8 cellular contexts compared by ENCODE assay signal in the genomic region with DNA sequence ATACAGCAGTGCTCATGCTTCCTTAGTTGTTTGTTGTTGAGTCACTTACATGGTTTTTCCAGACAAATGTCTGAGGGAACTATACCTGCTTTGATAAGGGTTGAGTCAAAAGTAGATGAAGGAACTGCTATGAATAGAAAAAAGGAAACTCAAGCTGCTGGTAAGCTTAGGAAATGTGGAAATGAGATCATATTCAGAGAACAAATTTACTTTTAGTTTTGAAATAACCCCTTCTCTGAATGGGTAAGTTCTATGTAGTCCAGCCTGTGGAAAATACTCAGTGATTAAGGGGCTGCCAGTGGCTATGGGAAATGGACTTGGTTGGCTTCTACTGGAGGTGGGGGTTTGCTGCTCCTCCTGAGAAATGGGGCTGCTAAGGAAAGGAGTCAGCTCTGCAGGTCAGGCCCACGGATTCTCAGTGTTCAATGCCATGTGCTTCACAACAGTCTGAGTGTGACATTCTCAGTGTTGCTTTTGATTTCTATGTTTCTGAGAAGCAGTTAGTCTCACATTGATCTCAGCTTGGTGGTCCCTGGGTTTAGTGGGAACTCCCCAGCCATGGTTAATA. TPM values are rescaled to one million over a fixed set of nuclear protein-coding genes. Genes with fewer than 3 reads are reported as not detected.
DNase-seq lines count a peak whose midpoint lies in the region; ATAC-seq and TF ChIP-seq lines count a peak whose summit lies in the region.

No MANE protein-coding gene starts in this region.

- no peaks in the 10 kb centered on the region for H3K27me3 Mint-ChIP-seq in activated naive CD8-positive, alpha-beta T cell
- H3K27me3 Mint-ChIP-seq in neural crest cell (ENCODE audit: low read depth), result no peaks in the 10 kb centered on the region

- no peaks in the 10 kb centered on the region for H3F3A ChIP-seq in Loucy (ENCODE audit: low read depth)

- H3K9me3 Mint-ChIP-seq in activated naive CD8-positive, alpha-beta T cell (ENCODE audit: low read depth), result no peaks in the 10 kb centered on the region
- H3K9me3 Mint-ChIP-seq in neural crest cell, result peaks cover 2% of the 10 kb centered on the region

- DNase-seq in DND-41 (no peak), neural crest cell (ENCODE audit: low read depth, low spot score) (no peak), erythroblast (lab: John Stamatoyannopoulos, UW) (no peak), G401 (ENCODE audit: low spot score) (no peak), NCI-H1092 (lab: John Stamatoyannopoulos, UW) (no peak)

- H3K27me3 ChIP-seq in DND-41 (ENCODE audit: insufficient read depth, low read length, poor library complexity), result no peaks in the 10 kb centered on the region
- H3K27me3 ChIP-seq in Loucy (ENCODE audit: insufficient read depth, low read length, poor library complexity, severe bottlenecking), result peaks cover 7% of the 10 kb centered on the region

- TF ChIP-seq CTCF in DND-41 (IDR thresholded peaks at IDR 0.05; ENCODE audit: borderline replicate concordance, extremely low read depth, low read length, poor library complexity, severe bottlenecking), result no peak
- no peak for TF ChIP-seq CTCF in Loucy (conservative IDR thresholded peaks at IDR 0.05; ENCODE audit: low read length)
- no peak for TF ChIP-seq CTCF in neural crest cell (conservative IDR thresholded peaks at IDR 0.05)

- H4K20me1 ChIP-seq in DND-41 (ENCODE audit: insufficient read depth, low read length) (no peaks in the 10 kb centered on the region), Loucy (ENCODE audit: insufficient read depth, low read length, poor library complexity, severe bottlenecking) (no peaks in the 10 kb centered on the region)

- ATAC-seq in DND-41 (ENCODE audit: insufficient read depth, low read depth) (peak; percentile 12; the same call in 1 of the 3 replicates), GM21529 (IDR thresholded peaks at IDR 0.05; ENCODE audit: unreplicated experiment) (peak; percentile 69)

- no peak for TF ChIP-seq POLR2A in erythroblast (IDR thresholded peaks at IDR 0.05; ENCODE audit: low read length)

- H3K4me2 ChIP-seq in DND-41 (ENCODE audit: insufficient read depth, low read length) (peak overlapping the region; percentile 44; the same call in 1 of the 2 replicates), Loucy (ENCODE audit: low read depth, low read length, poor library complexity, severe bottlenecking) (peak overlapping the region; percentile 24)

- H2AFZ ChIP-seq in DND-41 (ENCODE audit: low read depth, low read length) (no peak overlapping the region), Loucy (ENCODE audit: low read length) (no peak overlapping the region)

- H3K9ac ChIP-seq in DND-41 (ENCODE audit: low read depth, low read length) (no peak overlapping the region), Loucy (ENCODE audit: low read depth, low read length, poor library complexity, severe bottlenecking) (no peak overlapping the region)

- no peak overlapping the region for H3K4me3 ChIP-seq in DND-41 (ENCODE audit: low read depth in 1 of 2, low read length in 2 of 2)
- H3K4me3 ChIP-seq in Loucy (ENCODE audit: low read length, poor library complexity, severe bottlenecking), result no peak overlapping the region

- H3K79me2 ChIP-seq in DND-41 (ENCODE audit: insufficient read depth, low read length), result no peaks in the 10 kb centered on the region
- no peaks in the 10 kb centered on the region for H3K79me2 ChIP-seq in Loucy (ENCODE audit: insufficient read depth, low read length)

- peak overlapping the region; percentile 97 for H3K27ac Mint-ChIP-seq in activated naive CD8-positive, alpha-beta T cell
- H3K27ac Mint-ChIP-seq in neural crest cell (ENCODE audit: unreplicated experiment), result peak overlapping the region; percentile 19

- H3K36me3 ChIP-seq in DND-41 (ENCODE audit: insufficient read depth, low read length) (no peaks in the 10 kb centered on the region), Loucy (ENCODE audit: insufficient read depth, low read length) (no peaks in the 10 kb centered on the region)

- peak overlapping the region; percentile 33 for H3K4me3 Mint-ChIP-seq in activated naive CD8-positive, alpha-beta T cell
- no peak overlapping the region for H3K4me3 Mint-ChIP-seq in neural crest cell

- H3K4me1 Mint-ChIP-seq in activated naive CD8-positive, alpha-beta T cell (ENCODE audit: low read depth), result peaks cover 55% of the 10 kb centered on the region
- H3K4me1 Mint-ChIP-seq in neural crest cell, result peaks cover 16% of the 10 kb centered on the region

- in situ Hi-C loops in G401 (cut with HindIII; ENCODE audit: low sequenced_read_pairs), result no loop called here

- no peaks in the 10 kb centered on the region for H3K36me3 Mint-ChIP-seq in activated naive CD8-positive, alpha-beta T cell
- no peaks in the 10 kb centered on the region for H3K36me3 Mint-ChIP-seq in neural crest cell (ENCODE audit: low read depth)

- H3K9me2 ChIP-seq in Loucy (replicated peaks; ENCODE audit: low read depth, low read length), result no peaks in the 10 kb centered on the region

- H3K4me1 ChIP-seq in DND-41 (ENCODE audit: insufficient read depth, low read length) (peaks cover 39% of the 10 kb centered on the region), Loucy (ENCODE audit: insufficient read depth, low read length, poor library complexity, severe bottlenecking) (peaks cover 18% of the 10 kb centered on the region)

- peak overlapping the region; percentile 37 for H3K27ac ChIP-seq in DND-41 (ENCODE audit: low read length)

- no peaks in the 10 kb centered on the region for H3K9me3 ChIP-seq in DND-41 (ENCODE audit: insufficient read depth, low read length, severe bottlenecking)
- H3K9me3 ChIP-seq in Loucy (ENCODE audit: insufficient read depth, low read depth, low read length), result no peaks in the 10 kb centered on the region

RNA-seq across cellular contexts. Expression of a gene that starts 47.7 kb away (rescaled TPM):
- total RNA-seq in neural crest cell, result 10.3 and 10.4 TPM in 2 replicates
- not detected in 2 replicates for total RNA-seq in G401 (2014; rRNA removed; shearing (Covaris generic))

Comparison
In these comparisons a context has a peak if more than half of its experiments do, and no peak if none do; other contexts are left out.
1. RNA of a gene that starts 47.7 kb away (total RNA-seq): 10.3 to 10.4 TPM in neural crest cell; not detected in G401; every median in the first group is over 10 times any median in the second.